Comparison of ENCODE assay signal across 36 cellular contexts in the genomic region with DNA sequence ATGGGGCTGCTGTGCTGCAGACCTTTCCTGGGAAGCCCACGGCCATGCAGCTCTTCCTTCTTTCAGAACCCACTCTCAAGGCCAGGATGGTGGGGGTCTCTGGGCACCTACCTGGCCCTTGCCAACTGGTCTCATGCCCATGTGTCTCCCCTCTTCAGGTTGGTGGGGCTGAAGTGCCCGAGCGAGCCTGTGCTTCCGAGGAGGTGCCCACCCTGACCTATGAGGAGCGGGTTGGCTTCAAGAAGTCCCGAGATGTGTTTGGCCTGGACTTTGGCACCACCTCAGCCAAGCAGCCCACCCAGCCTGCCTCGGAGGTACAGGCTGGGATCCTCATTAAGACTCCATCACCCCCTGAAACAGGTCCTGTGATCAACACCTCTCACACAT. TPM values are rescaled to one million over a fixed set of nuclear protein-coding genes. Genes with fewer than 3 reads are reported as not detected.
"Had no signal": no experiment of that assay in that cellular context is flagged by ENCODE, and none has a peak within 500 bp of the region (broad histone marks: within the 10 kb centered on the region; RNA-seq: fewer than 3 reads in every experiment).

No MANE protein-coding gene starts in this region.

- H3K27ac ChIP-seq: adrenal gland, ascending aorta, body of pancreas, brain microvascular endothelial cell, breast epithelium, cardiac muscle cell had no signal

- ATAC-seq: activated naive CD4-positive, alpha-beta T cell treated with anti-CD3 and anti-CD28 coated beads, Interleukin-2, amount 50 U/mL, for 72 hours; activated naive CD8-positive, alpha-beta T cell treated with anti-CD3 and anti-CD28 coated beads, Interleukin-2, amount 50 U/mL, for 24 hours; activated T-cell treated with anti-CD3 and anti-CD28 coated beads, Interleukin-2, amount 50 U/mL, for 4 hours; activated T-cell treated with anti-CD3 and anti-CD28 coated beads, Interleukin-2, amount 50 U/mL, for 72 hours; activated T-helper 17 cell treated with anti-CD3 and anti-CD28 coated beads, Interleukin-2, amount 50 U/mL, for 72 hours; body of pancreas had no signal

- H3K4me3 ChIP-seq: adrenal gland, ascending aorta, body of pancreas, breast epithelium, cardiac muscle cell had no signal

- FAIRE-seq: astrocyte, bronchial epithelial cell had no signal

- H3K4me1 ChIP-seq: adrenal gland, ascending aorta, body of pancreas, breast epithelium had no signal

- H3K9me3 ChIP-seq: adrenal gland, ascending aorta, body of pancreas, breast epithelium had no signal

- DNase-seq: activated effector memory CD4-positive, alpha-beta T cell treated with anti-CD3 and anti-CD28 coated beads, Interleukin-2, amount 50 U/mL, for 16 hours; activated effector memory CD4-positive, alpha-beta T cell treated with Interleukin-2 at 50 U/mL for 16 hours; activated gamma-delta T cell; activated gamma-delta T cell treated with Interleukin-2 at 50 U/mL for 16 hours; activated naive CD4-positive, alpha-beta T cell; activated naive CD4-positive, alpha-beta T cell treated with anti-CD3 and anti-CD28 coated beads for 36 hours; activated naive CD4-positive, alpha-beta T cell treated with anti-CD3 and anti-CD28 coated beads, Interleukin-2, amount 10 ng/mL, durations not matched to agents 7 days and 5 days; activated naive CD4-positive, alpha-beta T cell treated with anti-CD3 and anti-CD28 coated beads, Interleukin-2, amount 50 U/mL, for 16 hours; activated naive CD4-positive, alpha-beta T cell treated with Interleukin-2 at 50 U/mL for 16 hours; activated naive CD8-positive, alpha-beta T cell treated with anti-CD3 and anti-CD28 coated beads for 36 hours; activated naive CD8-positive, alpha-beta T cell treated with anti-CD3 and anti-CD28 coated beads, Interleukin-2, amount 10 ng/mL, durations not matched to agents 7 days and 5 days; activated naive CD8-positive, alpha-beta T cell treated with anti-CD3 and anti-CD28 coated beads, Interleukin-2, amount 50 U/mL, for 24 hours; activated T-cell treated with anti-CD3 and anti-CD28 coated beads, Interleukin-2, amount 50 U/mL, for 1 hour; activated T-cell treated with anti-CD3 and anti-CD28 coated beads, Interleukin-2, amount 50 U/mL, for 24 hours; activated T-cell treated with anti-CD3 and anti-CD28 coated beads, Interleukin-2, amount 50 U/mL, for 4 hours; activated T-cell treated with anti-CD3 and anti-CD28 coated beads, Interleukin-2, amount 50 U/mL, for 48 hours; activated T-cell treated with anti-CD3 and anti-CD28 coated beads, Interleukin-2, amount 50 U/mL, for 72 hours; adrenal gland; amniotic stem cell; amygdala; anterior cingulate cortex; aorta; body of pancreas; brain microvascular endothelial cell; caudate nucleus; central memory CD4-positive, alpha-beta T cell; cerebellar nuclear complex had no signal

- H3K27me3 ChIP-seq: adrenal gland, ascending aorta, body of pancreas, brain microvascular endothelial cell, breast epithelium, cardiac muscle cell had no signal

- H3K36me3 ChIP-seq: breast epithelium had no signal

RNA-seq across cellular contexts. Expression of a gene that starts 22.9 kb away (rescaled TPM):
- total RNA-seq: ascending aorta, body of pancreas had no signal

RNA-seq across cellular contexts. Expression of a gene that starts 25.0 kb away (rescaled TPM):
- total RNA-seq: activated T-helper 17 cell treated with anti-CD3 and anti-CD28 coated beads, Interleukin-2, amount 50 U/mL, for 72 hours; ascending aorta had no signal

RNA-seq across cellular contexts. Expression of a gene that starts 40.3 kb away (rescaled TPM):
- total RNA-seq: activated naive CD4-positive, alpha-beta T cell treated with anti-CD3 and anti-CD28 coated beads for 36 hours; activated naive CD4-positive, alpha-beta T cell treated with anti-CD3 and anti-CD28 coated beads, Interleukin-2, amount 50 U/mL, for 72 hours; activated T-cell treated with anti-CD3 and anti-CD28 coated beads, Interleukin-2, amount 50 U/mL, for 72 hours; activated T-helper 1 cell treated with anti-CD3 and anti-CD28 coated beads, Interleukin-12 subunit alpha, Interleukin-12 subunit beta, Interleukin-2, Interleukin-4 antibody, amounts not matched to agents 30 ng/mL and 10 ng/mL and 1 ng/mL, durations not matched to agents 14 hours and 24 hours and 36 hours; activated T-helper 17 cell treated with anti-CD3 and anti-CD28 coated beads, Interleukin-2, amount 50 U/mL, for 72 hours; cardiac septum had no signal
- polyA plus RNA-seq: aorta had no signal
